16 cellular contexts compared by ENCODE assay signal in the genomic region with DNA sequence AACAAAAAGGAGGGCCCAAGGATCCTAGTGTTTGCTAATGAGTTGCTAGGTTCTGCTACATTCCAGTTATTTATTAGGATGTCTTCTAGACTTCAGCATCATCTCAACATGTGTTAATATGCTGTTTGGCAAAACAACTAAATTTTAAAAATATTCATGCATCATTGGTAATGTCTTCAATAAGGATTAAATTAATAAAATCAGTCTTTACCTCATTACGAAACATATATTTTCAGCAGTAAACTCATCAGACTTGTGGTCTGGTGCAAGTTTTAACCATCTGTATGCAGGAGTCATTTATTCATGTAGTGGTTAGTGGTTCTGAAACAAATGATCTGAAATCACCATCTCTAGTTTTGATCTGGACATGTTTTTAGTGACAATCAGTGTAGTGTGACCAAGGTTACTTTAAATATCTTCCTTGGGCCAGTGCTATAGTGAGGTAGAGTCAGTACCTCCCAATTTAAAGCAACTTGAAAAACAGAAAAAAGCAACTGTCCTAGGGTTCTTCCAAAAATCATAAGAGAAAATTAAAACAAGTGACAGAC.
DNase-seq lines count a peak whose midpoint lies in the region; ATAC-seq lines count a peak whose summit lies in the region.
"Had no signal": no experiment of that assay in that cellular context is flagged by ENCODE, and none has a peak within 500 bp of the region (broad histone marks: within the 10 kb centered on the region; RNA-seq: fewer than 3 reads in every experiment).

No MANE protein-coding gene starts in this region.

- POLR2A ChIA-PET in activated CD8-positive, alpha-beta T cell treated with anti-CD3 and anti-CD28 coated beads, Interleukin-2, amount 10 ng/mL, durations not matched to agents 7 days and 5 days (lab: Charles Lee) = no interaction called here

- no peak for DNase-seq in T-helper 2 cell treated with Interferon-gamma antibody and Interleukin-4, amounts not matched to agents 5 μg/mL and 100 μg/mL, for 36 hours (ENCODE audit: low spot score)
- DNase-seq in DMS79 treated with DMSO at 0.1 percent for 48 hours (lab: John Stamatoyannopoulos, UW) (no peak), GM19240 (ENCODE audit: insufficient read length, low spot score) (no peak)
- DNase-seq in activated CD8-positive, alpha-beta T cell treated with anti-CD3 and anti-CD28 coated beads, Interleukin-2, amount 10 ng/mL, durations not matched to agents 7 days and 5 days = no peak
- DNase-seq: activated CD4-positive, alpha-beta T cell treated with anti-CD3 and anti-CD28 coated beads, Interleukin-2, amount 50 U/mL, for 48 hours; BE2C; dermis blood vessel endothelial cell; DMS79; NCI-H1694 treated with DMSO at 0.1 percent for 48 hours; NCI-H82; sigmoid colon had no signal

- no peaks in the 10 kb centered on the region for H3K36me3 Mint-ChIP-seq in T-helper 2 cell treated with Interferon-gamma antibody and Interleukin-4, amounts not matched to agents 5 μg/mL and 100 μg/mL, for 36 hours (ENCODE audit: low read depth)
- H3K36me3 Mint-ChIP-seq in activated CD8-positive, alpha-beta T cell treated with anti-CD3 and anti-CD28 coated beads, Interleukin-2, amount 10 ng/mL, durations not matched to agents 7 days and 5 days (ENCODE audit: low read depth) = no peaks in the 10 kb centered on the region

- H3K27me3 Mint-ChIP-seq in T-helper 2 cell treated with Interferon-gamma antibody and Interleukin-4, amounts not matched to agents 5 μg/mL and 100 μg/mL, for 36 hours (ENCODE audit: low read depth) = no peaks in the 10 kb centered on the region
- peaks cover 6% of the 10 kb centered on the region for H3K27me3 Mint-ChIP-seq in activated CD8-positive, alpha-beta T cell treated with anti-CD3 and anti-CD28 coated beads, Interleukin-2, amount 10 ng/mL, durations not matched to agents 7 days and 5 days (ENCODE audit: low read depth)

- H3K9me3 Mint-ChIP-seq in T-helper 2 cell treated with Interferon-gamma antibody and Interleukin-4, amounts not matched to agents 5 μg/mL and 100 μg/mL, for 36 hours = no peaks in the 10 kb centered on the region
- no peaks in the 10 kb centered on the region for H3K9me3 Mint-ChIP-seq in activated CD8-positive, alpha-beta T cell treated with anti-CD3 and anti-CD28 coated beads, Interleukin-2, amount 10 ng/mL, durations not matched to agents 7 days and 5 days (ENCODE audit: insufficient read depth)

- no peak overlapping the region for H3K4me3 Mint-ChIP-seq in T-helper 2 cell treated with Interferon-gamma antibody and Interleukin-4, amounts not matched to agents 5 μg/mL and 100 μg/mL, for 36 hours
- H3K4me3 Mint-ChIP-seq in activated CD8-positive, alpha-beta T cell treated with anti-CD3 and anti-CD28 coated beads, Interleukin-2, amount 10 ng/mL, durations not matched to agents 7 days and 5 days = no peak overlapping the region

- ATAC-seq in GM18519 (IDR thresholded peaks at IDR 0.05; ENCODE audit: low FRiP score, unreplicated experiment) = peak; percentile 84
- peak; percentile 84 for ATAC-seq in GM21360 (IDR thresholded peaks at IDR 0.05; ENCODE audit: unreplicated experiment)
- peak; percentile 89 for ATAC-seq in HG02870 (IDR thresholded peaks at IDR 0.05; ENCODE audit: unreplicated experiment)
- ATAC-seq in HG03520 (IDR thresholded peaks at IDR 0.05; ENCODE audit: unreplicated experiment) = peak; percentile 82
- ATAC-seq in activated CD8-positive, alpha-beta T cell treated with anti-CD3 and anti-CD28 coated beads, Interleukin-2, amount 10 ng/mL, durations not matched to agents 7 days and 5 days = no peak
- ATAC-seq: K562 had no signal

- no peak overlapping the region for H3K27ac Mint-ChIP-seq in T-helper 2 cell treated with Interferon-gamma antibody and Interleukin-4, amounts not matched to agents 5 μg/mL and 100 μg/mL, for 36 hours
- H3K27ac Mint-ChIP-seq in activated CD8-positive, alpha-beta T cell treated with anti-CD3 and anti-CD28 coated beads, Interleukin-2, amount 10 ng/mL, durations not matched to agents 7 days and 5 days = no peak overlapping the region

- peaks cover 6% of the 10 kb centered on the region for H3K4me1 Mint-ChIP-seq in T-helper 2 cell treated with Interferon-gamma antibody and Interleukin-4, amounts not matched to agents 5 μg/mL and 100 μg/mL, for 36 hours (ENCODE audit: low read depth)
- peaks cover 5% of the 10 kb centered on the region for H3K4me1 Mint-ChIP-seq in activated CD8-positive, alpha-beta T cell treated with anti-CD3 and anti-CD28 coated beads, Interleukin-2, amount 10 ng/mL, durations not matched to agents 7 days and 5 days (ENCODE audit: low read depth)

- CTCF ChIA-PET in activated CD8-positive, alpha-beta T cell treated with anti-CD3 and anti-CD28 coated beads, Interleukin-2, amount 10 ng/mL, durations not matched to agents 7 days and 5 days (lab: Charles Lee) = no interaction called here
